In the genomic region with DNA sequence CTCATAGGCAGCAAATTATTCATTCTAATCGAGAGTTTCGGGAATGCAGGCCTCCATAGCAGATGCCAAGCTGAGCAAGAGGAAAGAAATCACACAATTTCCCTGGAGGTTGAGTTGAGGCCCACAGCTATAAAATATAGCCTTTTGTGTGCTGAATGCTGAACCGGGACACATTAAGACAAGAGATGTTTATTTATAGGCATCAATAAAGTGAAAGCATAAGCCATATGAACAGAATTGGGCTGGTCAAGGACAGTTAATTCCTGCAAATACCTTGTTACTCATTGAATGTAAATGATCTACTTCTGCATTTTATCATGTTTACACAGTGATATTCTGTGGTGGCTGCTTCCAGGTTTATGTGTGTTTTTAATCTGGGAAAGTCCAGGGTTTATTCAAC, we compare ENCODE assay signal across 1 cellular context.
A peak's percentile ranks its signal among the peaks of the same experiment; 100 is the strongest.
TF ChIP-seq lines count a peak whose summit lies in the region.

No MANE protein-coding gene starts in this region.

TF ChIP-seq in HEK293, 187 proteins besides CTCF, POLR2A, EP300 and RAD21 (continued from another document):
- TF ChIP-seq PRDM4 (tag by site-specific recombination; IDR thresholded peaks at IDR 0.05) (peak; percentile 31; the same call in 1 of the 2 replicates), ZNF140 (tag by site-specific recombination; IDR thresholded peaks at IDR 0.05) (no peak), ZNF776 (tag by site-specific recombination; IDR thresholded peaks at IDR 0.05; ENCODE audit: borderline replicate concordance) (no peak), KLF16 (tag by site-specific recombination; IDR thresholded peaks at IDR 0.05) (no peak), ZNF37A (tag by site-specific recombination; IDR thresholded peaks at IDR 0.05) (no peak), HOXA7 (CRISPR knock-in tag; IDR thresholded peaks at IDR 0.05; ENCODE audit: borderline replicate concordance) (no peak), ZNF426 (tag by site-specific recombination; IDR thresholded peaks at IDR 0.05) (no peak), ZNF664 (tag by site-specific recombination; IDR thresholded peaks at IDR 0.05) (no peak), BCL11A (tag by site-specific recombination; IDR thresholded peaks at IDR 0.05; ENCODE audit: low read depth) (no peak), TRIM28 (IDR thresholded peaks at IDR 0.05; ENCODE audit: borderline replicate concordance, low read length) (peak; percentile 39; the same call in 1 of the 2 replicates), YY1 (tag by site-specific recombination; IDR thresholded peaks at IDR 0.05) (no peak), ZNF121 (tag by site-specific recombination; IDR thresholded peaks at IDR 0.05) (no peak), ZNF768 (tag by site-specific recombination; IDR thresholded peaks at IDR 0.05) (no peak), MYNN (tag by site-specific recombination; IDR thresholded peaks at IDR 0.05; ENCODE audit: borderline replicate concordance) (no peak), OSR2 (tag by site-specific recombination; IDR thresholded peaks at IDR 0.05) (peak; percentile 67), GFI1B (tag by site-specific recombination; IDR thresholded peaks at IDR 0.05) (no peak), ZFP69B (tag by site-specific recombination; IDR thresholded peaks at IDR 0.05) (no peak), ZNF791 (tag by site-specific recombination; IDR thresholded peaks at IDR 0.05) (no peak), ZNF555 (tag by site-specific recombination; conservative IDR thresholded peaks at IDR 0.05) (no peak), SCRT1 (tag by site-specific recombination; IDR thresholded peaks at IDR 0.05; ENCODE audit: borderline replicate concordance) (no peak)
- TF ChIP-seq, protein P1, sequence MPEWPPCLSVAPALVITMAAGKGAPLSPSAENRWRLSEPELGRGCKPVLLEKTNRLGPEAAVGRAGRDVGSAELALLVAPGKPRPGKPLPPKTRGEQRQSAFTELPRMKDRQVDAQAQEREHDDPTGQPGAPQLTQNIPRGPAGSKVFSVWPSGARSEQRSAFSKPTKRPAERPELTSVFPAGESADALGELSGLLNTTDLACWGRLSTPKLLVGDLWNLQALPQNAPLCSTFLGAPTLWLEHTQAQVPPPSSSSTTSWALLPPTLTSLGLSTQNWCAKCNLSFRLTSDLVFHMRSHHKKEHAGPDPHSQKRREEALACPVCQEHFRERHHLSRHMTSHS (tag by site-specific recombination; IDR thresholded peaks at IDR 0.05): no peak
- TF ChIP-seq, protein P2, sequence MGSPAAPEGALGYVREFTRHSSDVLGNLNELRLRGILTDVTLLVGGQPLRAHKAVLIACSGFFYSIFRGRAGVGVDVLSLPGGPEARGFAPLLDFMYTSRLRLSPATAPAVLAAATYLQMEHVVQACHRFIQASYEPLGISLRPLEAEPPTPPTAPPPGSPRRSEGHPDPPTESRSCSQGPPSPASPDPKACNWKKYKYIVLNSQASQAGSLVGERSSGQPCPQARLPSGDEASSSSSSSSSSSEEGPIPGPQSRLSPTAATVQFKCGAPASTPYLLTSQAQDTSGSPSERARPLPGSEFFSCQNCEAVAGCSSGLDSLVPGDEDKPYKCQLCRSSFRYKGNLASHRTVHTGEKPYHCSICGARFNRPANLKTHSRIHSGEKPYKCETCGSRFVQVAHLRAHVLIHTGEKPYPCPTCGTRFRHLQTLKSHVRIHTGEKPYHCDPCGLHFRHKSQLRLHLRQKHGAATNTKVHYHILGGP (tag by site-specific recombination; IDR thresholded peaks at IDR 0.05): no peak
- TF ChIP-seq, protein P3, sequence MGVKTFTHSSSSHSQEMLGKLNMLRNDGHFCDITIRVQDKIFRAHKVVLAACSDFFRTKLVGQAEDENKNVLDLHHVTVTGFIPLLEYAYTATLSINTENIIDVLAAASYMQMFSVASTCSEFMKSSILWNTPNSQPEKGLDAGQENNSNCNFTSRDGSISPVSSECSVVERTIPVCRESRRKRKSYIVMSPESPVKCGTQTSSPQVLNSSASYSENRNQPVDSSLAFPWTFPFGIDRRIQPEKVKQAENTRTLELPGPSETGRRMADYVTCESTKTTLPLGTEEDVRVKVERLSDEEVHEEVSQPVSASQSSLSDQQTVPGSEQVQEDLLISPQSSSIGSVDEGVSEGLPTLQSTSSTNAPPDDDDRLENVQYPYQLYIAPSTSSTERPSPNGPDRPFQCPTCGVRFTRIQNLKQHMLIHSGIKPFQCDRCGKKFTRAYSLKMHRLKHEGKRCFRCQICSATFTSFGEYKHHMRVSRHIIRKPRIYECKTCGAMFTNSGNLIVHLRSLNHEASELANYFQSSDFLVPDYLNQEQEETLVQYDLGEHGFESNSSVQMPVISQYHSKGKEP (tag by site-specific recombination; IDR thresholded peaks at IDR 0.05): peak; percentile 68
- TF ChIP-seq, protein P4, sequence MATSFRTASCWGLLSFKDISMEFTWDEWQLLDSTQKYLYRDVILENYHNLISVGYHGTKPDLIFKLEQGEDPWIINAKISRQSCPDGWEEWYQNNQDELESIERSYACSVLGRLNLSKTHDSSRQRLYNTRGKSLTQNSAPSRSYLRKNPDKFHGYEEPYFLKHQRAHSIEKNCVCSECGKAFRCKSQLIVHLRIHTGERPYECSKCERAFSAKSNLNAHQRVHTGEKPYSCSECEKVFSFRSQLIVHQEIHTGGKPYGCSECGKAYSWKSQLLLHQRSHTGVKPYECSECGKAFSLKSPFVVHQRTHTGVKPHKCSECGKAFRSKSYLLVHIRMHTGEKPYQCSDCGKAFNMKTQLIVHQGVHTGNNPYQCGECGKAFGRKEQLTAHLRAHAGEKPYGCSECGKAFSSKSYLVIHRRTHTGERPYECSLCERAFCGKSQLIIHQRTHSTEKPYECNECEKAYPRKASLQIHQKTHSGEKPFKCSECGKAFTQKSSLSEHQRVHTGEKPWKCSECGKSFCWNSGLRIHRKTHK (tag by site-specific recombination; IDR thresholded peaks at IDR 0.05): no peak
- TF ChIP-seq, protein P5, sequence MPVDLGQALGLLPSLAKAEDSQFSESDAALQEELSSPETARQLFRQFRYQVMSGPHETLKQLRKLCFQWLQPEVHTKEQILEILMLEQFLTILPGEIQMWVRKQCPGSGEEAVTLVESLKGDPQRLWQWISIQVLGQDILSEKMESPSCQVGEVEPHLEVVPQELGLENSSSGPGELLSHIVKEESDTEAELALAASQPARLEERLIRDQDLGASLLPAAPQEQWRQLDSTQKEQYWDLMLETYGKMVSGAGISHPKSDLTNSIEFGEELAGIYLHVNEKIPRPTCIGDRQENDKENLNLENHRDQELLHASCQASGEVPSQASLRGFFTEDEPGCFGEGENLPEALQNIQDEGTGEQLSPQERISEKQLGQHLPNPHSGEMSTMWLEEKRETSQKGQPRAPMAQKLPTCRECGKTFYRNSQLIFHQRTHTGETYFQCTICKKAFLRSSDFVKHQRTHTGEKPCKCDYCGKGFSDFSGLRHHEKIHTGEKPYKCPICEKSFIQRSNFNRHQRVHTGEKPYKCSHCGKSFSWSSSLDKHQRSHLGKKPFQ (tag by site-specific recombination; IDR thresholded peaks at IDR 0.05): no peak
